ENCODE assay signal across 1 cellular context in genomic region chr12:57165741-57166140, GRCh38.
TF ChIP-seq lines count a peak whose summit lies in the region.

No MANE protein-coding gene starts in this region.

TF ChIP-seq in A549, 52 proteins besides CTCF, POLR2A, EP300 and RAD21 (continued from another document):
- TF ChIP-seq MAX (IDR thresholded peaks at IDR 0.05) (peak; percentile 64), HES2 (IDR thresholded peaks at IDR 0.05) (no peak), ZSCAN20 (CRISPR knock-in tag; IDR thresholded peaks at IDR 0.05) (no peak)
TF ChIP-seq in A549: peak in this region for 2.
